20 cellular contexts compared by ENCODE assay signal in genomic region chr15:100995471-100996430, GRCh38.
"Had no signal": no experiment of that assay in that cellular context is flagged by ENCODE, and none has a peak within 500 bp of the region (broad histone marks: within the 10 kb centered on the region; RNA-seq: fewer than 3 reads in every experiment).

No MANE protein-coding gene starts in this region.

- H3K27ac Mint-ChIP-seq: activated B cell treated with CpG ODN at 0.5 μM for 24 hours; activated naive CD8-positive, alpha-beta T cell treated with anti-CD3 and anti-CD28 coated beads for 36 hours; activated T-cell treated with anti-CD3 and anti-CD28 coated beads, Interleukin-2, amount 50 U/mL, for 72 hours; effector memory CD8-positive, alpha-beta T cell; type B pancreatic cell had no signal

- H3K4me3 ChIP-seq: gastroesophageal sphincter, heart right ventricle, ovary, SJSA1 had no signal

- H3K36me3 ChIP-seq: brain microvascular endothelial cell, ovary had no signal

- H3K9me3 ChIP-seq: gastroesophageal sphincter, heart right ventricle, ovary, SJSA1 had no signal

- FAIRE-seq: islet of Langerhans had no signal

- DNase-seq: activated B cell treated with CpG ODN at 0.5 μM for 24 hours; activated CD4-positive, alpha-beta T cell treated with anti-CD3 and anti-CD28 coated beads for 48 hours; activated CD8-positive, alpha-beta memory T cell treated with anti-CD3 and anti-CD28 coated beads, Interleukin-2, amount 50 U/mL, for 48 hours; activated gamma-delta T cell treated with Interleukin-2 at 50 U/mL for 16 hours; activated naive CD8-positive, alpha-beta T cell treated with anti-CD3 and anti-CD28 coated beads for 36 hours; activated T-cell treated with anti-CD3 and anti-CD28 coated beads, Interleukin-2, amount 50 U/mL, for 72 hours; amygdala; brain microvascular endothelial cell; effector memory CD8-positive, alpha-beta T cell; heart right ventricle; ovary; stimulated activated CD4-positive, alpha-beta T cell treated with anti-CD3 and anti-CD28 coated beads, Interleukin-15, amount 100 ng/mL, for 24 hours; stimulated activated CD4-positive, alpha-beta T cell treated with anti-CD3 and anti-CD28 coated beads, Interleukin-4, amount 100 ng/mL, for 1 hour; stimulated activated naive CD4-positive, alpha-beta T cell treated with Interleukin-2 at 50 U/mL for 16 hours; substantia nigra had no signal

- H3K27me3 ChIP-seq: brain microvascular endothelial cell, ovary, SJSA1 had no signal

- H3K27ac ChIP-seq: brain microvascular endothelial cell, gastroesophageal sphincter, heart right ventricle, ovary had no signal

- ATAC-seq: activated T-cell treated with anti-CD3 and anti-CD28 coated beads, Interleukin-2, amount 50 U/mL, for 72 hours; effector memory CD8-positive, alpha-beta T cell; gastroesophageal sphincter; heart right ventricle had no signal

- H3K4me1 ChIP-seq: heart right ventricle had no signal

- H3K36me3 Mint-ChIP-seq: activated naive CD8-positive, alpha-beta T cell treated with anti-CD3 and anti-CD28 coated beads for 36 hours; type B pancreatic cell had no signal

- H3K9me3 Mint-ChIP-seq: activated B cell treated with CpG ODN at 0.5 μM for 24 hours; activated naive CD8-positive, alpha-beta T cell treated with anti-CD3 and anti-CD28 coated beads for 36 hours; activated T-cell treated with anti-CD3 and anti-CD28 coated beads, Interleukin-2, amount 50 U/mL, for 72 hours; central memory CD8-positive, alpha-beta T cell; effector memory CD8-positive, alpha-beta T cell; type B pancreatic cell had no signal
